In genomic region chrX:21972046-21972445, GRCh38 we compare ENCODE assay signal across 16 cellular contexts. TPM values are rescaled to one million over a fixed set of nuclear protein-coding genes. Genes with fewer than 3 reads are reported as not detected.
DNase-seq lines count a peak whose midpoint lies in the region; ATAC-seq and TF ChIP-seq lines count a peak whose summit lies in the region.
"Had no signal": no experiment of that assay in that cellular context is flagged by ENCODE, and none has a peak within 500 bp of the region (broad histone marks: within the 10 kb centered on the region; RNA-seq: fewer than 3 reads in every experiment).

No MANE protein-coding gene starts in this region.

- no peak overlapping the region for H2BK5ac ChIP-seq in trophoblast cell (ENCODE audit: low read depth, low read length, poor library complexity)

- no peak overlapping the region for H4K91ac ChIP-seq in trophoblast cell (ENCODE audit: low read depth, low read length)

- H2BK12ac ChIP-seq in trophoblast cell (ENCODE audit: low read length) = no peak overlapping the region

- peak overlapping the region; percentile 69 for H3K27ac ChIP-seq in trophoblast cell (ENCODE audit: low read depth, low read length)
- H3K27ac ChIP-seq in spleen = no peak overlapping the region
- H3K27ac ChIP-seq in right lobe of liver = no peak overlapping the region
- H3K27ac ChIP-seq: tibial nerve had no signal

- H4K8ac ChIP-seq in trophoblast cell (ENCODE audit: low read depth, low read length) = no peak overlapping the region

- H4K12ac ChIP-seq in trophoblast cell (ENCODE audit: low read depth, low read length) = no peak overlapping the region

- H3K79me1 ChIP-seq in trophoblast cell (ENCODE audit: low read length) = peaks cover 6% of the 10 kb centered on the region

- H3K36me3 ChIP-seq in trophoblast cell (ENCODE audit: control insufficient read depth in 1 of 2, insufficient read depth in 2 of 2, low read length in 2 of 2) = peaks cover 20 to 21% of the 10 kb centered on the region in 2 experiments
- peaks cover 0 to 44% (median 0%) of the 10 kb centered on the region in 6 donors for H3K36me3 ChIP-seq in spleen
- H3K36me3 ChIP-seq in right lobe of liver = no peaks in the 10 kb centered on the region

- H3K27me3 Mint-ChIP-seq in T-helper 2 cell treated with Interferon-gamma antibody and Interleukin-4, amounts not matched to agents 5 μg/mL and 100 μg/mL, for 36 hours (ENCODE audit: low read depth) = no peaks in the 10 kb centered on the region
- no peaks in the 10 kb centered on the region for H3K27me3 Mint-ChIP-seq in effector memory CD8-positive, alpha-beta T cell

- H3K4me1 Mint-ChIP-seq in T-helper 2 cell treated with Interferon-gamma antibody and Interleukin-4, amounts not matched to agents 5 μg/mL and 100 μg/mL, for 36 hours (ENCODE audit: low read depth) = peaks cover 30% of the 10 kb centered on the region
- peaks cover 13 to 18% of the 10 kb centered on the region in 2 donors for H3K4me1 Mint-ChIP-seq in effector memory CD8-positive, alpha-beta T cell (ENCODE audit: low read depth in 2 of 2)

- peak overlapping the region; percentile 84 for H3K27ac Mint-ChIP-seq in T-helper 2 cell treated with Interferon-gamma antibody and Interleukin-4, amounts not matched to agents 5 μg/mL and 100 μg/mL, for 36 hours
- peak overlapping the region; percentile 53 to 78 for H3K27ac Mint-ChIP-seq in effector memory CD8-positive, alpha-beta T cell

- H3K18ac ChIP-seq in trophoblast cell (ENCODE audit: low read length) = no peak overlapping the region

- ATAC-seq in SK-N-SH treated with all-trans-retinoic acid at 6 μM for 48 hours (peak; percentile 20), right lobe of liver (no peak)
- no peak for ATAC-seq in effector memory CD8-positive, alpha-beta T cell (replicated peaks)
- ATAC-seq: HepG2 had no signal

- no peak overlapping the region for H3K23ac ChIP-seq in trophoblast cell (ENCODE audit: low read length)

- no peaks in the 10 kb centered on the region for H3K9me3 ChIP-seq in trophoblast cell (ENCODE audit: insufficient read depth, low read depth, low read length)
- no peaks in the 10 kb centered on the region for H3K9me3 ChIP-seq in spleen
- no peaks in the 10 kb centered on the region for H3K9me3 ChIP-seq in right lobe of liver
- H3K9me3 ChIP-seq: tibial nerve had no signal

- H3K27me3 ChIP-seq in trophoblast cell (ENCODE audit: insufficient read depth, low read length) (no peaks in the 10 kb centered on the region), spleen (replicated peaks in 1 of 7) (no peaks in the 10 kb centered on the region), right lobe of liver (peaks cover 0 to 3% of the 10 kb centered on the region in 2 donors)

- H3K4me1 ChIP-seq in trophoblast cell (ENCODE audit: control insufficient read depth in 1 of 2, insufficient read depth in 2 of 2, low read length in 2 of 2) (peaks cover 7 to 13% of the 10 kb centered on the region in 2 experiments), spleen (peaks cover 0 to 20% (median 10%) of the 10 kb centered on the region in 6 donors), right lobe of liver (no peaks in the 10 kb centered on the region)

- no peaks in the 10 kb centered on the region for H3K79me2 ChIP-seq in trophoblast cell (ENCODE audit: control insufficient read depth, insufficient read depth, low read length, poor library complexity)

- no peak for TF ChIP-seq CTCF in spleen (IDR thresholded peaks at IDR 0.05 in 8 of 11, conservative IDR thresholded peaks at IDR 0.05 in 3 of 11)
- no peak for TF ChIP-seq CTCF in right lobe of liver (IDR thresholded peaks at IDR 0.05)

- WGBS in trophoblast cell (ENCODE audit: extremely low coverage, insufficient coverage, insufficient read length) = no CpG with 5 or more reads among the region's 5 CpGs
- 79 to 95% (median 90%) methylated on average over 5 of the region's 5 CpGs for WGBS in spleen, 5 donors
- 67% methylated on average over 5 of the region's 5 CpGs for WGBS in right lobe of liver (ENCODE audit: insufficient coverage, low coverage, low lambda C conversion rate, missing lambda C conversion rate)

- no peak overlapping the region for H3K4me2 ChIP-seq in trophoblast cell (ENCODE audit: low read length)

- no peak overlapping the region for H3K9ac ChIP-seq in trophoblast cell (ENCODE audit: low read length)

- H3K9me3 Mint-ChIP-seq in T-helper 2 cell treated with Interferon-gamma antibody and Interleukin-4, amounts not matched to agents 5 μg/mL and 100 μg/mL, for 36 hours = no peaks in the 10 kb centered on the region
- H3K9me3 Mint-ChIP-seq in effector memory CD8-positive, alpha-beta T cell = no peaks in the 10 kb centered on the region

- no peak overlapping the region for H3K4ac ChIP-seq in trophoblast cell (ENCODE audit: low read depth, low read length)

- intact Hi-C loops in spleen (cut with DNase I; ENCODE audit: low total_unique reads) = no loop called here
- intact Hi-C loops in right lobe of liver (cut with DNase I) = no loop called here

- H2BK120ac ChIP-seq in trophoblast cell (ENCODE audit: insufficient read depth, low read length, poor library complexity) = peak overlapping the region; percentile 66

- peaks cover 28% of the 10 kb centered on the region for H3K36me3 Mint-ChIP-seq in T-helper 2 cell treated with Interferon-gamma antibody and Interleukin-4, amounts not matched to agents 5 μg/mL and 100 μg/mL, for 36 hours (ENCODE audit: low read depth)
- H3K36me3 Mint-ChIP-seq in effector memory CD8-positive, alpha-beta T cell (ENCODE audit: insufficient read depth) = peaks cover 3% of the 10 kb centered on the region

- no peak overlapping the region for H3K14ac ChIP-seq in trophoblast cell (ENCODE audit: low read length)

- no peak overlapping the region for H2AK5ac ChIP-seq in trophoblast cell (ENCODE audit: low read length)

- H3K4me3 ChIP-seq in trophoblast cell (ENCODE audit: low read depth, low read length) (no peak overlapping the region), spleen (no peak overlapping the region), right lobe of liver (no peak overlapping the region)
- H3K4me3 ChIP-seq: coronary artery, tibial nerve had no signal

- no peak for DNase-seq in T-helper 2 cell treated with Interferon-gamma antibody and Interleukin-4, amounts not matched to agents 5 μg/mL and 100 μg/mL, for 36 hours (ENCODE audit: low spot score)
- DNase-seq in T-helper 2 cell (no peak), trophoblast cell (peak in 1 of 2 donors; percentile 12), AG08395 (ENCODE audit: low spot score) (no peak), spleen (no peak), right lobe of liver (no peak)
- DNase-seq in effector memory CD8-positive, alpha-beta T cell = no peak
- DNase-seq: 8988T, DMS79, H7, NCI-H1417 treated with DMSO at 0.1 percent for 48 hours, NCI-H526 treated with DMSO at 0.1 percent for 48 hours had no signal

- no peak overlapping the region for H2AFZ ChIP-seq in trophoblast cell (ENCODE audit: insufficient read depth, low read length, poor library complexity)

- peak overlapping the region; percentile 12 for H3K4me3 Mint-ChIP-seq in T-helper 2 cell treated with Interferon-gamma antibody and Interleukin-4, amounts not matched to agents 5 μg/mL and 100 μg/mL, for 36 hours
- H3K4me3 Mint-ChIP-seq in effector memory CD8-positive, alpha-beta T cell = no peak overlapping the region

- TF ChIP-seq POLR2A in spleen (IDR thresholded peaks at IDR 0.05) (no peak), right lobe of liver (IDR thresholded peaks at IDR 0.05) (no peak)

TF ChIP-seq in SK-N-SH treated with all-trans-retinoic acid at 6 μM for 48 hours, 23 proteins besides CTCF, POLR2A, EP300 and RAD21 (continues in another document):
- TF ChIP-seq TOX (CRISPR knock-in tag; IDR thresholded peaks at IDR 0.05; ENCODE audit: borderline replicate concordance) = no peak
- no peak for TF ChIP-seq PATZ1 (CRISPR knock-in tag; IDR thresholded peaks at IDR 0.05; ENCODE audit: borderline replicate concordance)
- no peak for TF ChIP-seq BACH2 (CRISPR knock-in tag; IDR thresholded peaks at IDR 0.05; ENCODE audit: borderline replicate concordance)
- no peak for TF ChIP-seq POU6F1 (CRISPR knock-in tag; IDR thresholded peaks at IDR 0.05; ENCODE audit: borderline replicate concordance, low read depth)

RNA-seq across cellular contexts. Expression of gene SMS, which starts 31.5 kb away (rescaled TPM):
- 177 and 190 TPM in 2 replicates for polyA plus RNA-seq in trophoblast cell (2013)
- total RNA-seq in spleen = 10 to 100 TPM; 36.4 to 49.1 (median 43.0) TPM
- 10 to 100 TPM; 30.6 to 56.7 (median 41.6) TPM for polyA plus RNA-seq in spleen
- total RNA-seq in right lobe of liver = 10 to 100 TPM; 14.6 to 27.1 (median 21.9) TPM
